ENCODE assay signal across 8 cellular contexts in genomic region chr11:57903441-57904123, GRCh38.
A peak's percentile ranks its signal among the peaks of the same experiment; 100 is the strongest.
DNase-seq lines count a peak whose midpoint lies in the region; ATAC-seq and TF ChIP-seq lines count a peak whose summit lies in the region.

No MANE protein-coding gene starts in this region.

- intact Hi-C loops in mucosa of descending colon (cut with DNase I, micrococcal nuclease), result no loop called here
- intact Hi-C loops in sciatic nerve (cut with DNase I), result no loop called here
- intact Hi-C loops in CD4-positive, alpha-beta memory T cell (cut with micrococcal nuclease), result no loop called here

- POLR2A ChIA-PET in CD4-positive, alpha-beta memory T cell (lab: Charles Lee; ENCODE audit: partially characterized antibody), result no interaction called here

- ATAC-seq in HG03097 (IDR thresholded peaks at IDR 0.05; ENCODE audit: low FRiP score, unreplicated experiment), result peak; percentile 89
- ATAC-seq in mucosa of descending colon, result peak; percentile 84
- no peak for ATAC-seq in HG03571 (IDR thresholded peaks at IDR 0.05; ENCODE audit: unreplicated experiment)
- no peak for ATAC-seq in HG03439 (IDR thresholded peaks at IDR 0.05; ENCODE audit: unreplicated experiment)
- ATAC-seq in sciatic nerve, result no peak

- TF ChIP-seq CTCF in mucosa of descending colon (IDR thresholded peaks at IDR 0.05), result no peak

- no peak overlapping the region for H3K27ac ChIP-seq in CD4-positive, alpha-beta memory T cell (ENCODE audit: low read depth, low read length)

- DNase-seq in ELF-1 (ENCODE audit: low read depth, low spot score) (peak; percentile 74), activated T-cell treated with anti-CD3 and anti-CD28 coated beads for 24 hours (ENCODE audit: low read depth) (peak; percentile 3), mucosa of descending colon (peak; percentile 70 to 85 (median 82)), sciatic nerve (ENCODE audit: low spot score) (no peak)
- no peak for DNase-seq in CD4-positive, alpha-beta memory T cell

- H3K4me1 ChIP-seq in mucosa of descending colon (ENCODE audit: low read depth), result peaks cover 16% of the 10 kb centered on the region
- H3K4me1 ChIP-seq in CD4-positive, alpha-beta memory T cell (ENCODE audit: insufficient read depth, low read length), result no peaks in the 10 kb centered on the region

- H3K9me3 ChIP-seq in mucosa of descending colon, result no peaks in the 10 kb centered on the region
- H3K9me3 ChIP-seq in CD4-positive, alpha-beta memory T cell (ENCODE audit: control insufficient read depth in 1 of 2, low read length in 2 of 2), result no peaks in the 10 kb centered on the region

- peaks cover 7 to 15% of the 10 kb centered on the region in 2 donors for H3K27me3 Mint-ChIP-seq in CD4-positive, alpha-beta memory T cell

- H3K27ac Mint-ChIP-seq in CD4-positive, alpha-beta memory T cell, result no peak overlapping the region

- no peaks in the 10 kb centered on the region for H3K27me3 ChIP-seq in CD4-positive, alpha-beta memory T cell (ENCODE audit: insufficient read depth, low read length)

- H3K4me3 ChIP-seq in mucosa of descending colon, result no peak overlapping the region
- no peak overlapping the region for H3K4me3 ChIP-seq in CD4-positive, alpha-beta memory T cell (ENCODE audit: low read length in 2 of 2)

- CTCF ChIA-PET in CD4-positive, alpha-beta memory T cell (lab: Charles Lee; ENCODE audit: partially characterized antibody), result no interaction called here

- H3K4me1 Mint-ChIP-seq in CD4-positive, alpha-beta memory T cell, result no peaks in the 10 kb centered on the region

- H3K4me3 Mint-ChIP-seq in CD4-positive, alpha-beta memory T cell, result no peak overlapping the region

- no peaks in the 10 kb centered on the region for H3K36me3 ChIP-seq in mucosa of descending colon (ENCODE audit: low read depth)
- no peaks in the 10 kb centered on the region for H3K36me3 ChIP-seq in CD4-positive, alpha-beta memory T cell (ENCODE audit: insufficient read depth, low read length)

- peaks cover 0 to 5% (median 0%) of the 10 kb centered on the region in 8 donors for H3K9me3 Mint-ChIP-seq in CD4-positive, alpha-beta memory T cell

- H3K36me3 Mint-ChIP-seq in CD4-positive, alpha-beta memory T cell, result no peaks in the 10 kb centered on the region

Comparison
In these comparisons a context has a peak if more than half of its experiments do, and no peak if none do; other contexts are left out.
1. DNase-seq: peak in ELF-1 (single experiment), activated T-cell treated with anti-CD3 and anti-CD28 coated beads for 24 hours (single experiment) and mucosa of descending colon (3 of 3); none in sciatic nerve (single experiment) and CD4-positive, alpha-beta memory T cell (0 of 5).
2. ATAC-seq: peak in HG03097 (single experiment) and mucosa of descending colon (single experiment); none in HG03571 (single experiment), HG03439 (single experiment) and sciatic nerve (single experiment).